ENCODE assay signal across 10 cellular contexts in the genomic region with DNA sequence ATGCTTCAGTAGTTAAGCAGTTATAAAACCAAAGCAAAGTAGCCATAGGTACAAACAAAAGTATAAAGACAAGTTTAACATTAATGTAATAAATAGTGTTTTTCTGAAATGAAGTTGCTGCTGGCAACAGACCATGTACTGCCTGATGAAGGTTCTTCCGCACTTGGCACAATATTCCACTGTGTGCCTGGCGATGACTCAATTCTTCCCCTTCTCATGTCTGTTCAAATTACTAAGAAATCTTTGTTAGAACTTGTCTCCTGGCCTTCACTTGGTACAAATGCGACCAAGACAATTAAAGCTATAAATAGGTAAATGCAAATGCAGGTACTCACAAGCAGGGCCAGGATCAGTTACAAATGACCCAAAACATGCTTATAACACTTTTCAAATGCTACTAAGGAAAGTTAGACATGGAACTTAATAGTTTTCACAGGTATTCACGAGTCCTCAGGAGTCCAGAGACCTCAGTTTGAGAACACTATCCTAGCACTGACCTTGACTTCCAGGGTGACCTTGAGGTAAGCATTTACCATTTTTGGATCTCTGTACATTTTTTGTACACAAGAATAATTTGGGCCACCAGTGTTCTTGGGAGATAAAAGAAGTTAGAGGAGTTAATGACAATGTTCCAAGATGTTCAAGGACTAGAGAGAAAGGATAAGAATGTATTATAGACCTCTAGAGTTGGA. TPM values are rescaled to one million over a fixed set of nuclear protein-coding genes. Genes with fewer than 3 reads are reported as not detected.
A peak's percentile ranks its signal among the peaks of the same experiment; 100 is the strongest.
DNase-seq lines count a peak whose midpoint lies in the region; ATAC-seq and TF ChIP-seq lines count a peak whose summit lies in the region.
"Had no signal": no experiment of that assay in that cellular context is flagged by ENCODE, and none has a peak within 500 bp of the region (broad histone marks: within the 10 kb centered on the region; RNA-seq: fewer than 3 reads in every experiment).

No MANE protein-coding gene starts in this region.

- no TSS peak for BruUV-seq in Panc1 (replicated peaks; lab: Mats Ljungman, UMichigan)

- TF ChIP-seq CTCF in DND-41 (IDR thresholded peaks at IDR 0.05; ENCODE audit: borderline replicate concordance, extremely low read depth, low read length, poor library complexity, severe bottlenecking) (no peak), Panc1 (IDR thresholded peaks at IDR 0.05) (no peak), Peyer's patch (IDR thresholded peaks at IDR 0.05) (no peak)

- intact Hi-C loops in Panc1 (cut with micrococcal nuclease; ENCODE audit: unreplicated experiment): loop anchor here (5.0 kb wide), 2 partner anchors 149 to 199 kb away; no protein-coding TSS in a partner anchor

- CTCF ChIA-PET in Panc1 (lab: Charles Lee): interaction anchor here (0.8 kb wide), 1 partner anchor 48 kb away, joined by 4 read pairs; no protein-coding TSS in a partner anchor
- CTCF ChIA-PET in activated CD8-positive, alpha-beta memory T cell treated with anti-CD3 and anti-CD28 coated beads, Interleukin-2, amount 10 ng/mL, durations not matched to agents 7 days and 5 days (lab: Charles Lee): interaction anchor here (0.9 to 11.2 kb wide), 7 partner anchors 41 to 206 kb away, joined by 3 to 191 read pairs (median 4); no protein-coding TSS in a partner anchor

- H3K4me3 Mint-ChIP-seq in activated CD8-positive, alpha-beta memory T cell treated with anti-CD3 and anti-CD28 coated beads, Interleukin-2, amount 10 ng/mL, durations not matched to agents 7 days and 5 days: no peak overlapping the region
- H3K4me3 Mint-ChIP-seq: stimulated activated memory B cell treated with anti-CD40 and anti-IgM and Interleukin-4, amounts not matched to agents 10 μg/mL and 1 μg/mL and 100 μg/mL, for 72 hours had no signal

- no peaks in the 10 kb centered on the region for H3K79me2 ChIP-seq in DND-41 (ENCODE audit: insufficient read depth, low read length)

- no peak for TF ChIP-seq POLR2A in Peyer's patch (IDR thresholded peaks at IDR 0.05)

- H3K27me3 Mint-ChIP-seq in activated CD8-positive, alpha-beta memory T cell treated with anti-CD3 and anti-CD28 coated beads, Interleukin-2, amount 10 ng/mL, durations not matched to agents 7 days and 5 days: peaks cover under 1% of the 10 kb centered on the region
- H3K27me3 Mint-ChIP-seq: naive thymus-derived CD8-positive, alpha-beta T cell had no signal

- in situ Hi-C loops in Panc1 (cut with HindIII; ENCODE audit: low pct_unique_long_range_greater_than_20kb, low sequenced_read_pairs): no loop called here
- in situ Hi-C loops in ACHN (cut with HindIII; ENCODE audit: low pct_ligation_motif_present, low pct_unique_long_range_greater_than_20kb, low sequenced_read_pairs): no loop called here

- H3K27me3 ChIP-seq in DND-41 (ENCODE audit: insufficient read depth, low read length, poor library complexity) (no peaks in the 10 kb centered on the region), Panc1 (ENCODE audit: control insufficient read depth, insufficient read depth, low read length) (no peaks in the 10 kb centered on the region), Peyer's patch (no peaks in the 10 kb centered on the region)

- ATAC-seq in DND-41 (ENCODE audit: insufficient read depth, low read depth) (no peak), Panc1 (no peak), esophagus mucosa (peak; percentile 82), GM18517 (IDR thresholded peaks at IDR 0.05; ENCODE audit: unreplicated experiment) (no peak)
- ATAC-seq in activated CD8-positive, alpha-beta memory T cell treated with anti-CD3 and anti-CD28 coated beads, Interleukin-2, amount 10 ng/mL, durations not matched to agents 7 days and 5 days: no peak
- ATAC-seq: naive thymus-derived CD8-positive, alpha-beta T cell; stimulated activated memory B cell treated with anti-CD40 and anti-IgM and Interleukin-4, amounts not matched to agents 10 μg/mL and 1 μg/mL and 100 μg/mL, for 72 hours had no signal

- H3K36me3 ChIP-seq in DND-41 (ENCODE audit: insufficient read depth, low read length): no peaks in the 10 kb centered on the region
- no peaks in the 10 kb centered on the region for H3K36me3 ChIP-seq in Panc1 (ENCODE audit: control insufficient read depth, insufficient read depth, low read length)
- H3K36me3 ChIP-seq in Peyer's patch: no peaks in the 10 kb centered on the region

- DNase-seq in DND-41 (no peak), Panc1 (ENCODE audit: low read depth, low spot score) (no peak), renal cortical epithelial cell (ENCODE audit: low read depth) (peak; percentile 74), Peyer's patch (no peak), ACHN (no peak)
- DNase-seq in activated CD8-positive, alpha-beta memory T cell treated with anti-CD3 and anti-CD28 coated beads, Interleukin-2, amount 10 ng/mL, durations not matched to agents 7 days and 5 days: no peak
- DNase-seq: naive thymus-derived CD8-positive, alpha-beta T cell had no signal

- no peak overlapping the region for H3K4me3 ChIP-seq in DND-41 (ENCODE audit: low read depth in 1 of 2, low read length in 2 of 2)
- H3K4me3 ChIP-seq in Panc1 (ENCODE audit: low read depth in 2 of 2, low read length in 2 of 2): no peak overlapping the region
- H3K4me3 ChIP-seq in Peyer's patch: no peak overlapping the region

- H3K9me3 Mint-ChIP-seq in activated CD8-positive, alpha-beta memory T cell treated with anti-CD3 and anti-CD28 coated beads, Interleukin-2, amount 10 ng/mL, durations not matched to agents 7 days and 5 days (ENCODE audit: low read depth): peaks cover 15% of the 10 kb centered on the region

- peaks cover 7% of the 10 kb centered on the region for H3K36me3 Mint-ChIP-seq in activated CD8-positive, alpha-beta memory T cell treated with anti-CD3 and anti-CD28 coated beads, Interleukin-2, amount 10 ng/mL, durations not matched to agents 7 days and 5 days

- no peak overlapping the region for H3K27ac Mint-ChIP-seq in activated CD8-positive, alpha-beta memory T cell treated with anti-CD3 and anti-CD28 coated beads, Interleukin-2, amount 10 ng/mL, durations not matched to agents 7 days and 5 days

- H3K9ac ChIP-seq in DND-41 (ENCODE audit: low read depth, low read length): no peak overlapping the region

- H3K4me2 ChIP-seq in DND-41 (ENCODE audit: insufficient read depth, low read length): no peak overlapping the region

- no peaks in the 10 kb centered on the region for H4K20me1 ChIP-seq in DND-41 (ENCODE audit: insufficient read depth, low read length)

- peaks cover 17% of the 10 kb centered on the region for H3K9me3 ChIP-seq in DND-41 (ENCODE audit: insufficient read depth, low read length, severe bottlenecking)
- no peaks in the 10 kb centered on the region; the same call in 1 of the 2 replicates for H3K9me3 ChIP-seq in Panc1 (ENCODE audit: control insufficient read depth, insufficient read depth, low read depth, low read length)
- H3K9me3 ChIP-seq in Peyer's patch: peaks cover 0 to 5% (median 0%) of the 10 kb centered on the region in 4 donors

- POLR2A ChIA-PET in Panc1 (lab: Charles Lee): no interaction called here

- peaks cover 24% of the 10 kb centered on the region for H3K4me1 ChIP-seq in DND-41 (ENCODE audit: insufficient read depth, low read length)
- peaks cover 13% of the 10 kb centered on the region; the same call in 1 of the 2 replicates for H3K4me1 ChIP-seq in Panc1 (ENCODE audit: control insufficient read depth, insufficient read depth, low read length)
- peaks cover 0 to 15% (median 0%) of the 10 kb centered on the region in 4 donors for H3K4me1 ChIP-seq in Peyer's patch

- H3K4me1 Mint-ChIP-seq in activated CD8-positive, alpha-beta memory T cell treated with anti-CD3 and anti-CD28 coated beads, Interleukin-2, amount 10 ng/mL, durations not matched to agents 7 days and 5 days: peaks cover 18% of the 10 kb centered on the region

- peak overlapping the region; percentile 11; the same call in 1 of the 2 replicates for H2AFZ ChIP-seq in DND-41 (ENCODE audit: low read depth, low read length)

- H3K27ac ChIP-seq in DND-41 (ENCODE audit: low read length): peak overlapping the region; percentile 59
- H3K27ac ChIP-seq in Panc1 (ENCODE audit: low read length): peak overlapping the region; percentile 51; the same call in 1 of the 2 replicates
- peak overlapping the region in 1 of 4 donors; percentile 78 for H3K27ac ChIP-seq in Peyer's patch

RNA-seq across cellular contexts. Expression of a gene that starts 8.1 kb away (rescaled TPM):
- total RNA-seq in Panc1 (2021; ENCODE audit: unreplicated experiment) (95.2 TPM), esophagus mucosa (220 TPM), renal cortical epithelial cell (165 and 197 TPM in 2 replicates), Peyer's patch (100 to 1,000 TPM in 3 of 4 donors, 10 to 100 TPM in 1; 70.1 to 166 (median 143) TPM)
- 139 TPM for polyA plus RNA-seq in Panc1 (2012; ENCODE audit: insufficient read length)
- total RNA-seq in activated CD8-positive, alpha-beta memory T cell treated with anti-CD3 and anti-CD28 coated beads, Interleukin-2, amount 10 ng/mL, durations not matched to agents 7 days and 5 days: 1 to 10 TPM; 3.8 to 4.9 TPM

RNA-seq across cellular contexts. Expression of a gene that starts 31.8 kb away (rescaled TPM):
- total RNA-seq in Panc1 (2021; ENCODE audit: unreplicated experiment) (27.5 TPM), esophagus mucosa (23.9 TPM), renal cortical epithelial cell (17.2 and 24.2 TPM in 2 replicates), Peyer's patch (10 to 100 TPM; 10.7 to 21.3 (median 17.0) TPM)
- 24.5 TPM for polyA plus RNA-seq in Panc1 (2012; ENCODE audit: insufficient read length)
- total RNA-seq in activated CD8-positive, alpha-beta memory T cell treated with anti-CD3 and anti-CD28 coated beads, Interleukin-2, amount 10 ng/mL, durations not matched to agents 7 days and 5 days: 10 to 100 TPM; 30.0 to 34.9 TPM

RNA-seq across cellular contexts. Expression of a gene that starts 37.9 kb away (rescaled TPM):
- total RNA-seq in Panc1 (2021; ENCODE audit: unreplicated experiment): 42.7 TPM
- 32.4 TPM for polyA plus RNA-seq in Panc1 (2012; ENCODE audit: insufficient read length)
- 26.3 TPM for total RNA-seq in esophagus mucosa
- total RNA-seq in renal cortical epithelial cell: 47.5 and 144 TPM in 2 replicates
- total RNA-seq in activated CD8-positive, alpha-beta memory T cell treated with anti-CD3 and anti-CD28 coated beads, Interleukin-2, amount 10 ng/mL, durations not matched to agents 7 days and 5 days: 10 to 100 TPM; 46.6 to 54.1 TPM
- total RNA-seq in Peyer's patch: 10 to 100 TPM; 24.2 to 40.0 (median 31.1) TPM

RNA-seq across cellular contexts. Expression of a gene that starts 55.8 kb away (rescaled TPM):
- total RNA-seq in Panc1 (2021; ENCODE audit: unreplicated experiment) (not detected), esophagus mucosa (9.0 TPM), renal cortical epithelial cell (1.9 TPM in 1 of 2 replicates, not detected in the other), Peyer's patch (not detected)
- not detected for polyA plus RNA-seq in Panc1 (2012; ENCODE audit: insufficient read length)
- total RNA-seq in activated CD8-positive, alpha-beta memory T cell treated with anti-CD3 and anti-CD28 coated beads, Interleukin-2, amount 10 ng/mL, durations not matched to agents 7 days and 5 days: not detected
- total RNA-seq: naive thymus-derived CD8-positive, alpha-beta T cell had no signal

Comparison
In these comparisons a context has a peak if more than half of its experiments do, and no peak if none do; other contexts are left out.
1. RNA of a gene that starts 8.1 kb away (total RNA-seq): 220 TPM in esophagus mucosa (single experiment), 165 to 197 TPM in renal cortical epithelial cell, 70.1 to 166 TPM in Peyer's patch and 95.2 TPM in Panc1 (single experiment); 3.8 to 4.9 TPM in activated CD8-positive, alpha-beta memory T cell treated with anti-CD3 and anti-CD28 coated beads, Interleukin-2, amount 10 ng/mL, durations not matched to agents 7 days and 5 days; every median in the first group is over 10 times any median in the second.